Comparison of ENCODE assay signal across 21 cellular contexts in the genomic region with DNA sequence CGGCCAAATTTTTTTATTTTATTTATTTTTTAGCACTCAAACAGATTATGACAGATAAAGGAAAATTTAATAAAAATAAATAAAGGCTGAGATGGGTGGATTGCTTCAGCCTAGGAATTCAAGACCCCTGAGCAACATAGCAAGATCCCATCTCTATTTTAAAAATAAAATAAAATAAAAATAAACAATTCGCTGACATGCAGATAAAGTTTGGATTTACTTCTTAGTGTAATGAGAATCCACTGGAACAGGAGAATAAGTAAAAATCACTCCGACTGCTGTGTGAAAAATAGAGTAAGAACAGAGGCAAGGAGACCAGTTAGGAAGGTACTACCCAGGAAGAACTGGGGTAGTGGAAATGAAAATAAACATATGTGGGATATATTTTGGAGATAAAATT.
"Had no signal": no experiment of that assay in that cellular context is flagged by ENCODE, and none has a peak within 500 bp of the region (broad histone marks: within the 10 kb centered on the region; RNA-seq: fewer than 3 reads in every experiment).

No MANE protein-coding gene starts in this region.

- DNase-seq: dorsolateral prefrontal cortex; effector CD4-positive, alpha-beta T cell; hypothalamus; immature natural killer cell; islet precursor cell; kidney glomerular epithelial cell; left colon; left ventricle myocardium inferior; lower lobe of right lung; naive thymus-derived CD8-positive, alpha-beta T cell; right cardiac atrium; sigmoid colon; stimulated activated CD4-positive, alpha-beta T cell treated with anti-CD3 and anti-CD28 coated beads, Interleukin-2, amount 100 ng/mL, for 24 hours; stimulated activated CD4-positive, alpha-beta T cell treated with anti-CD3 and anti-CD28 coated beads, Interleukin-4, amount 100 ng/mL, for 24 hours; stimulated activated naive CD4-positive, alpha-beta T cell treated with Interleukin-2 at 50 U/mL for 16 hours; stomach; thyroid gland had no signal

- H3K9me3 ChIP-seq: left ventricle myocardium inferior, lower lobe of right lung, neutrophil, prostate gland, sigmoid colon, stomach, thyroid gland, vagina had no signal

- H3K27me3 Mint-ChIP-seq: naive thymus-derived CD8-positive, alpha-beta T cell had no signal

- H3K27me3 ChIP-seq: dorsolateral prefrontal cortex, neutrophil, sigmoid colon, stomach, thyroid gland, vagina had no signal

- H3K4me1 ChIP-seq: prostate gland had no signal

- ATAC-seq: left colon; lower lobe of right lung; naive thymus-derived CD8-positive, alpha-beta T cell; right cardiac atrium; stimulated activated effector memory CD8-positive, alpha-beta T cell treated with anti-CD3 and anti-CD28 coated beads, Interleukin-12 subunit alpha, Interleukin-12 subunit beta, amount 100 ng/mL, for 72 hours had no signal

- H3K27ac Mint-ChIP-seq: stimulated activated effector memory CD8-positive, alpha-beta T cell treated with anti-CD3 and anti-CD28 coated beads, Interleukin-12 subunit alpha, Interleukin-12 subunit beta, amount 100 ng/mL, for 72 hours had no signal

- H3K4me3 ChIP-seq: dorsolateral prefrontal cortex, left ventricle myocardium inferior, lower lobe of right lung, prostate gland, sigmoid colon, stomach, thyroid gland, vagina had no signal

- H3K36me3 ChIP-seq: left ventricle myocardium inferior, prostate gland, thyroid gland, vagina had no signal

- H3K4me3 Mint-ChIP-seq: immature natural killer cell; naive thymus-derived CD8-positive, alpha-beta T cell; stimulated activated effector memory CD8-positive, alpha-beta T cell treated with anti-CD3 and anti-CD28 coated beads, Interleukin-12 subunit alpha, Interleukin-12 subunit beta, amount 100 ng/mL, for 72 hours had no signal

- H3K9me3 Mint-ChIP-seq: stimulated activated effector memory CD8-positive, alpha-beta T cell treated with anti-CD3 and anti-CD28 coated beads, Interleukin-12 subunit alpha, Interleukin-12 subunit beta, amount 100 ng/mL, for 72 hours had no signal
